22 cellular contexts compared by ENCODE assay signal in the genomic region with DNA sequence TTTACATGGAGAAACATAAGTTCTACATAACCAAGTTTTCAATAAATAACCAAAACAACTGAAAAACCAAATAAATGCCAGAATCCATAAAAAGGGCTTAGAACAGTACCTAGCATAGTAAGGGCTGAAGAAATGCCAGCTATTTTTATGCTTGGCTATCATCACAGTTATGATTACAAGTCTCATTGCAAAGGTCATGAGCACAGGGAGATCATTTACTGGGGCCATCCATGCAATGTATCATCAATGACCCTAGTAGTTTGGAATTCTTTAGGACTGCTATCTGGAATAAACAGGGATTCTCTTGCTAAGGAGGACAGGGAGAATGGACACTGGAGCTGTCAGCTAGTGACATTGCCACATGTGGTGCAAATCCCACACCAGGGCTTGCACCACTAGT.
A peak's percentile ranks its signal among the peaks of the same experiment; 100 is the strongest.
DNase-seq lines count a peak whose midpoint lies in the region.
"Had no signal": no experiment of that assay in that cellular context is flagged by ENCODE, and none has a peak within 500 bp of the region (broad histone marks: within the 10 kb centered on the region; RNA-seq: fewer than 3 reads in every experiment).

No MANE protein-coding gene starts in this region.

- CTCF ChIA-PET in activated CD4-positive, alpha-beta memory T cell treated with anti-CD3 and anti-CD28 coated beads, Interleukin-2, amount 10 ng/mL, durations not matched to agents 7 days and 5 days (lab: Charles Lee), result no interaction called here

- POLR2A ChIA-PET in activated CD4-positive, alpha-beta memory T cell treated with anti-CD3 and anti-CD28 coated beads, Interleukin-2, amount 10 ng/mL, durations not matched to agents 7 days and 5 days (lab: Charles Lee), result no interaction called here

- no peak overlapping the region for H3K27ac ChIP-seq in GM23248
- H3K27ac ChIP-seq: C4-2B, KMS-11, Peyer's patch had no signal

- peak; percentile 25 for DNase-seq in AG08396 (ENCODE audit: low spot score)
- DNase-seq in GM23248, result peak; percentile 17
- peak; percentile 38 for DNase-seq in SK-MEL-5 (ENCODE audit: low read depth, low spot score)
- peak; percentile 42 for DNase-seq in islet precursor cell
- no peak for DNase-seq in anterior cingulate cortex (lab: John Stamatoyannopoulos, UW)
- no peak for DNase-seq in NCI-H774 (lab: John Stamatoyannopoulos, UW)
- no peak for DNase-seq in activated CD4-positive, alpha-beta T cell treated with anti-CD3 and anti-CD28 coated beads, Interleukin-2, amount 50 U/mL, for 48 hours
- DNase-seq in activated CD4-positive, alpha-beta memory T cell treated with anti-CD3 and anti-CD28 coated beads, Interleukin-2, amount 10 ng/mL, durations not matched to agents 7 days and 5 days, result no peak
- DNase-seq: AML-193, DMS 273 treated with DMSO at 0.1 percent for 48 hours, DND-41, GF-D8, NCI-H1048, NCI-H1436, NCI-H2029, NCI-H2171 treated with DMSO at 0.1 percent for 48 hours, NCI-H446, NCI-H526 treated with DMSO at 0.1 percent for 48 hours, Peyer's patch, SK-N-SH had no signal

- H2AFZ ChIP-seq in GM23248, result no peak overlapping the region

- peaks cover 6% of the 10 kb centered on the region; the same call in 1 of the 2 replicates for H3K4me1 ChIP-seq in GM23248 (ENCODE audit: insufficient read depth)
- H3K4me1 ChIP-seq: Peyer's patch had no signal

- no peak overlapping the region for H3K27ac Mint-ChIP-seq in activated CD4-positive, alpha-beta memory T cell treated with anti-CD3 and anti-CD28 coated beads, Interleukin-2, amount 10 ng/mL, durations not matched to agents 7 days and 5 days

- no peak overlapping the region for H3K4me2 ChIP-seq in GM23248 (ENCODE audit: unreplicated experiment)
- H3K4me2 ChIP-seq: KMS-11, SK-N-SH had no signal

- no peak overlapping the region for H3K4me3 Mint-ChIP-seq in activated CD4-positive, alpha-beta memory T cell treated with anti-CD3 and anti-CD28 coated beads, Interleukin-2, amount 10 ng/mL, durations not matched to agents 7 days and 5 days

- H3K9ac ChIP-seq in GM23248, result no peak overlapping the region
- H3K9ac ChIP-seq: KMS-11, SK-N-SH had no signal

- H3K36me3 Mint-ChIP-seq in activated CD4-positive, alpha-beta memory T cell treated with anti-CD3 and anti-CD28 coated beads, Interleukin-2, amount 10 ng/mL, durations not matched to agents 7 days and 5 days (ENCODE audit: low read depth), result no peaks in the 10 kb centered on the region

- H3K4me1 Mint-ChIP-seq in activated CD4-positive, alpha-beta memory T cell treated with anti-CD3 and anti-CD28 coated beads, Interleukin-2, amount 10 ng/mL, durations not matched to agents 7 days and 5 days, result no peaks in the 10 kb centered on the region

- no peaks in the 10 kb centered on the region for H3K9me2 ChIP-seq in GM23248 (ENCODE audit: insufficient read depth)
- H3K9me2 ChIP-seq: SK-N-SH had no signal

- no peak overlapping the region for H3K4me3 ChIP-seq in GM23248
- H3K4me3 ChIP-seq: Peyer's patch had no signal

- no peaks in the 10 kb centered on the region for H3K9me3 ChIP-seq in GM23248 (ENCODE audit: low read depth)
- H3K9me3 ChIP-seq: Peyer's patch, SK-N-SH had no signal

- H3K27me3 ChIP-seq in GM23248 (replicated peaks; ENCODE audit: insufficient read depth), result no peaks in the 10 kb centered on the region
- H3K27me3 ChIP-seq: Peyer's patch had no signal

- no peaks in the 10 kb centered on the region for H3F3A ChIP-seq in GM23248 (ENCODE audit: insufficient read depth)

- no peaks in the 10 kb centered on the region for H3K9me3 Mint-ChIP-seq in activated CD4-positive, alpha-beta memory T cell treated with anti-CD3 and anti-CD28 coated beads, Interleukin-2, amount 10 ng/mL, durations not matched to agents 7 days and 5 days

- peaks cover 15% of the 10 kb centered on the region for H3K27me3 Mint-ChIP-seq in activated CD4-positive, alpha-beta memory T cell treated with anti-CD3 and anti-CD28 coated beads, Interleukin-2, amount 10 ng/mL, durations not matched to agents 7 days and 5 days

- no peaks in the 10 kb centered on the region for H4K20me1 ChIP-seq in GM23248 (ENCODE audit: insufficient read depth)

- no peaks in the 10 kb centered on the region for H3K79me2 ChIP-seq in GM23248 (ENCODE audit: insufficient read depth)

- in situ Hi-C loops in GM23248 (cut with MboI), result no loop called here
- in situ Hi-C loops in SK-MEL-5 (cut with HindIII; ENCODE audit: low pct_unique_long_range_greater_than_20kb, low sequenced_read_pairs), result no loop called here

- H3K36me3 ChIP-seq in GM23248 (ENCODE audit: low read depth), result no peaks in the 10 kb centered on the region
- H3K36me3 ChIP-seq: Peyer's patch had no signal

Comparison
In these comparisons a context has a peak if more than half of its experiments do, and no peak if none do; other contexts are left out.
1. DNase-seq: peak in AG08396 (single experiment), GM23248 (single experiment), SK-MEL-5 (single experiment) and islet precursor cell (single experiment); none in anterior cingulate cortex (0 of 58), NCI-H774 (single experiment), activated CD4-positive, alpha-beta T cell treated with anti-CD3 and anti-CD28 coated beads, Interleukin-2, amount 50 U/mL, for 48 hours (0 of 2) and activated CD4-positive, alpha-beta memory T cell treated with anti-CD3 and anti-CD28 coated beads, Interleukin-2, amount 10 ng/mL, durations not matched to agents 7 days and 5 days (single experiment).